8 cellular contexts compared by ENCODE assay signal in genomic region chr3:49166752-49167556, GRCh38. TPM values are rescaled to one million over a fixed set of nuclear protein-coding genes. Genes with fewer than 3 reads are reported as not detected.
DNase-seq lines count a peak whose midpoint lies in the region; ATAC-seq and TF ChIP-seq lines count a peak whose summit lies in the region.

No MANE protein-coding gene starts in this region.

- H3K36me3 Mint-ChIP-seq in T-cell = peaks cover 10% of the 10 kb centered on the region

- no peaks in the 10 kb centered on the region for H3K9me3 Mint-ChIP-seq in T-cell

- peak overlapping the region; percentile 96 for H3K4me3 ChIP-seq in GM12875 (ENCODE audit: low read depth, low read length)
- H3K4me3 ChIP-seq in fibroblast of the aortic adventitia (ENCODE audit: low read depth, low read length) = peak overlapping the region; percentile 95
- peak overlapping the region; percentile 86 for H3K4me3 ChIP-seq in retinal pigment epithelial cell (ENCODE audit: low read length)

- POLR2A ChIA-PET in T-cell (lab: Charles Lee) = no interaction called here

- H3K27me3 Mint-ChIP-seq in T-cell = peaks cover 0 to 2% of the 10 kb centered on the region in 2 donors

- ATAC-seq in T-cell (replicated peaks in 1 of 4) = no peak
- ATAC-seq in sciatic nerve = no peak
- no peak for ATAC-seq in HG02870 (IDR thresholded peaks at IDR 0.05; ENCODE audit: unreplicated experiment)
- ATAC-seq in HG03565 (IDR thresholded peaks at IDR 0.05; ENCODE audit: unreplicated experiment) = no peak

- peak overlapping the region; percentile 85 to 97 (median 91) for H3K4me3 Mint-ChIP-seq in T-cell

- DNase-seq in T-cell (no peak), fibroblast of the aortic adventitia (ENCODE audit: low read depth) (no peak), retinal pigment epithelial cell (ENCODE audit: low read depth) (no peak), sciatic nerve (ENCODE audit: low spot score) (no peak), NCI-H128 (lab: John Stamatoyannopoulos, UW; ENCODE audit: unreplicated experiment) (no peak)

- intact Hi-C loops in sciatic nerve (cut with DNase I) = no loop called here

- TF ChIP-seq CTCF in GM12875 (IDR thresholded peaks at IDR 0.05; ENCODE audit: borderline replicate concordance, insufficient read depth, low read depth, low read length) = no peak
- no peak for TF ChIP-seq CTCF in fibroblast of the aortic adventitia (IDR thresholded peaks at IDR 0.05; ENCODE audit: insufficient read depth, low read length)
- TF ChIP-seq CTCF in retinal pigment epithelial cell (conservative IDR thresholded peaks at IDR 0.05; ENCODE audit: low read depth, low read length) = no peak

- H3K4me1 Mint-ChIP-seq in T-cell = peaks cover 46 to 52% (median 47%) of the 10 kb centered on the region in 3 donors

- H3K27ac Mint-ChIP-seq in T-cell = peak overlapping the region; percentile 91 to 94

- CTCF ChIA-PET in T-cell (lab: Charles Lee) = no interaction called here

RNA-seq across cellular contexts. Expression of gene CCDC71, which starts 0.8 kb away (rescaled TPM):
- total RNA-seq in T-cell = 10 to 100 TPM; 20.4 to 37.0 (median 35.8) TPM
- total RNA-seq in fibroblast of the aortic adventitia (ENCODE audit: low replicate concordance) = 14.8 and 22.7 TPM in 2 replicates
- total RNA-seq in sciatic nerve = 20.7 TPM

RNA-seq across cellular contexts. Expression of gene KLHDC8B, which starts 4.4 kb away (rescaled TPM):
- total RNA-seq in T-cell = 1 to 10 TPM; 2.0 to 7.3 (median 4.7) TPM
- 23.8 and 91.7 TPM in 2 replicates for total RNA-seq in fibroblast of the aortic adventitia (ENCODE audit: low replicate concordance)
- 32.5 TPM for total RNA-seq in sciatic nerve

RNA-seq across cellular contexts. Expression of gene LAMB2, which starts 34.1 kb away (rescaled TPM):
- total RNA-seq in T-cell (1 to 10 TPM in 3 of 5 donors, under 1 TPM in 2; 0.25 to 3.7 (median 2.1) TPM), fibroblast of the aortic adventitia (ENCODE audit: low replicate concordance) (202 and 937 TPM in 2 replicates), sciatic nerve (515 TPM)

RNA-seq across cellular contexts. Expression of gene USP19, which starts 46.3 kb away (rescaled TPM):
- total RNA-seq in T-cell (100 to 1,000 TPM in 3 of 5 donors, 10 to 100 TPM in 2; 56.5 to 117 (median 105) TPM), fibroblast of the aortic adventitia (ENCODE audit: low replicate concordance) (23.7 and 36.0 TPM in 2 replicates), sciatic nerve (55.7 TPM)

Comparison
In these comparisons a context has a peak if more than half of its experiments do, and no peak if none do; other contexts are left out.
1. RNA of gene LAMB2, which starts 34.1 kb away (total RNA-seq): 515 TPM in sciatic nerve (single experiment) and 202 to 937 TPM in fibroblast of the aortic adventitia; 0.25 to 3.7 TPM in T-cell; every median in the first group is over 10 times any median in the second.
2. Peak in every context shown above with its lines, with median percentiles within 50 percentile points of each other: H3K4me3 ChIP-seq.